Comparison of ENCODE assay signal across 19 cellular contexts in genomic region chr7:129093867-129094456, GRCh38. TPM values are rescaled to one million over a fixed set of nuclear protein-coding genes. Genes with fewer than 3 reads are reported as not detected.
DNase-seq lines count a peak whose midpoint lies in the region; ATAC-seq and TF ChIP-seq lines count a peak whose summit lies in the region.
"Had no signal": no experiment of that assay in that cellular context is flagged by ENCODE, and none has a peak within 500 bp of the region (broad histone marks: within the 10 kb centered on the region; RNA-seq: fewer than 3 reads in every experiment).

No MANE protein-coding gene starts in this region.

- no peaks in the 10 kb centered on the region for H3K36me3 Mint-ChIP-seq in CD8-positive, alpha-beta memory T cell

- H3K79me2 ChIP-seq in SK-N-SH (ENCODE audit: insufficient read depth) (no peaks in the 10 kb centered on the region), OCI-LY1 (ENCODE audit: insufficient read depth, low read length) (no peaks in the 10 kb centered on the region)

- H4K20me1 ChIP-seq in SK-N-SH (ENCODE audit: insufficient read depth), result no peaks in the 10 kb centered on the region
- no peaks in the 10 kb centered on the region for H4K20me1 ChIP-seq in OCI-LY1 (ENCODE audit: insufficient read depth, low read length)
- H4K20me1 ChIP-seq: BLaER1 had no signal

- ATAC-seq in SK-N-SH treated with all-trans-retinoic acid at 6 μM for 48 hours, result no peak

- DNase-seq in SK-N-SH, result no peak
- DNase-seq in islet precursor cell, result peak; percentile 2
- no peak for DNase-seq in CD8-positive, alpha-beta memory T cell
- DNase-seq in middle frontal gyrus (ENCODE audit: extremely low spot score, low spot score), result no peak
- DNase-seq in activated CD4-positive, CD25-positive, alpha-beta regulatory T cell treated with anti-CD3 and anti-CD28 coated beads, Interleukin-2, amount 50 U/mL, for 72 hours, result no peak
- DNase-seq: 8988T, H7, IMR-90, Karpas-422, MG63, NCI-H1092, NCI-H1694 treated with DMSO at 0.1 percent for 48 hours, NCI-H446 treated with DMSO at 0.1 percent for 48 hours, NCI-H748 treated with DMSO at 0.1 percent for 48 hours had no signal

- H3K4me3 Mint-ChIP-seq in CD8-positive, alpha-beta memory T cell, result no peak overlapping the region

- peaks cover 3 to 7% of the 10 kb centered on the region in 2 donors for H3K27me3 Mint-ChIP-seq in CD8-positive, alpha-beta memory T cell

- no peak for TF ChIP-seq RAD21 in SK-N-SH (IDR thresholded peaks at IDR 0.05; ENCODE audit: low read length)

- H3F3A ChIP-seq in SK-N-SH (replicated peaks; ENCODE audit: insufficient read depth), result no peaks in the 10 kb centered on the region
- no peaks in the 10 kb centered on the region for H3F3A ChIP-seq in OCI-LY1 (ENCODE audit: insufficient read depth, low read length)

- H3K4me2 ChIP-seq in SK-N-SH (no peak overlapping the region), OCI-LY1 (ENCODE audit: low read length) (no peak overlapping the region)

- CTCF ChIA-PET in SK-N-SH (lab: Yijun Ruan, JAX) (interaction anchor here (1.0 to 1.4 kb wide), 2 partner anchors 12 to 190 kb away, joined by 4 to 5 read pairs; no protein-coding TSS in a partner anchor), HEK293 (lab: Yijun Ruan, JAX) (interaction anchor here (0.6 kb wide), 1 partner anchor 618 kb away, joined by 3 read pairs; the partner anchor contains the start of gene METTL2B)
- CTCF ChIA-PET in CD8-positive, alpha-beta memory T cell (lab: Charles Lee), result no interaction called here

- H3K9me2 ChIP-seq in SK-N-SH (no peaks in the 10 kb centered on the region), OCI-LY1 (ENCODE audit: low read depth, low read length) (no peaks in the 10 kb centered on the region)

- no peaks in the 10 kb centered on the region for H3K9me3 Mint-ChIP-seq in CD8-positive, alpha-beta memory T cell

- H2AFZ ChIP-seq in SK-N-SH (ENCODE audit: low read depth) (no peak overlapping the region), OCI-LY1 (ENCODE audit: low read length) (no peak overlapping the region)

- H3K27ac ChIP-seq in SK-N-SH (ENCODE audit: low read depth in 2 of 2, low read length in 1 of 2) (no peak overlapping the region), HEK293 (ENCODE audit: extremely low read depth, low read depth, low read length) (no peak overlapping the region), OCI-LY1 (ENCODE audit: low read depth, low read length, poor library complexity, severe bottlenecking) (peak overlapping the region; percentile 30)
- H3K27ac ChIP-seq in CD8-positive, alpha-beta memory T cell (ENCODE audit: low read depth, low read length), result no peak overlapping the region
- H3K27ac ChIP-seq: SK-N-MC had no signal

- H3K9me3 ChIP-seq in SK-N-SH, result no peaks in the 10 kb centered on the region
- no peaks in the 10 kb centered on the region for H3K9me3 ChIP-seq in HEK293 (ENCODE audit: control insufficient read depth, insufficient read depth, low read depth, low read length)
- no peaks in the 10 kb centered on the region for H3K9me3 ChIP-seq in OCI-LY1 (ENCODE audit: low read length)
- no peaks in the 10 kb centered on the region for H3K9me3 ChIP-seq in CD8-positive, alpha-beta memory T cell (ENCODE audit: low read length)
- H3K9me3 ChIP-seq: BLaER1, MG63 had no signal

- TF ChIP-seq CTCF in SK-N-SH (IDR thresholded peaks at IDR 0.05) (no peak), HEK293 (tag by site-specific recombination; IDR thresholded peaks at IDR 0.05) (no peak), OCI-LY1 (IDR thresholded peaks at IDR 0.05; ENCODE audit: low read length) (no peak)

- POLR2A ChIA-PET in SK-N-SH (lab: Yijun Ruan, JAX) (no interaction called here), HEK293 (lab: Yijun Ruan, JAX) (no interaction called here)
- POLR2A ChIA-PET in CD8-positive, alpha-beta memory T cell (lab: Charles Lee), result no interaction called here

- H3K4me1 ChIP-seq in SK-N-SH (ENCODE audit: control insufficient read depth in 1 of 2, insufficient read depth in 2 of 2, low read depth in 1 of 2, low read length in 1 of 2) (no peaks in the 10 kb centered on the region; a peak in 1 of 4 replicates), HEK293 (ENCODE audit: control insufficient read depth, insufficient read depth, low read length) (no peaks in the 10 kb centered on the region), OCI-LY1 (ENCODE audit: insufficient read depth, low read length, severe bottlenecking) (peaks cover 42% of the 10 kb centered on the region)
- peaks cover 13% of the 10 kb centered on the region for H3K4me1 ChIP-seq in CD8-positive, alpha-beta memory T cell (ENCODE audit: insufficient read depth, low read length)

- peaks cover 11 to 18% (median 15%) of the 10 kb centered on the region in 3 donors for H3K4me1 Mint-ChIP-seq in CD8-positive, alpha-beta memory T cell

- no peak for TF ChIP-seq EP300 in SK-N-SH (IDR thresholded peaks at IDR 0.05; ENCODE audit: borderline replicate concordance in 1 of 2, low read depth in 1 of 2, low read length in 1 of 2)

- H3K4me3 ChIP-seq in SK-N-SH (ENCODE audit: low read depth in 2 of 2, low read length in 1 of 2), result no peak overlapping the region
- no peak overlapping the region for H3K4me3 ChIP-seq in HEK293 (ENCODE audit: low read depth, low read length)
- H3K4me3 ChIP-seq in OCI-LY1 (ENCODE audit: low read depth, low read length, poor library complexity, severe bottlenecking), result no peak overlapping the region
- no peak overlapping the region for H3K4me3 ChIP-seq in CD8-positive, alpha-beta memory T cell (ENCODE audit: low read length)
- H3K4me3 ChIP-seq: BLaER1, MG63, SK-N-MC had no signal

- H3K27ac Mint-ChIP-seq in CD8-positive, alpha-beta memory T cell, result no peak overlapping the region

- H3K36me3 ChIP-seq in SK-N-SH (replicated peaks in 1 of 2; ENCODE audit: control insufficient read depth in 1 of 2, insufficient read depth in 2 of 2, low read length in 1 of 2), result no peaks in the 10 kb centered on the region
- H3K36me3 ChIP-seq in HEK293 (ENCODE audit: control insufficient read depth in 2 of 2, insufficient read depth in 1 of 2, low read length in 2 of 2), result no peaks in the 10 kb centered on the region
- H3K36me3 ChIP-seq in OCI-LY1 (ENCODE audit: insufficient read depth, low read length), result no peaks in the 10 kb centered on the region
- H3K36me3 ChIP-seq in CD8-positive, alpha-beta memory T cell (ENCODE audit: insufficient read depth, low read length), result no peaks in the 10 kb centered on the region
- H3K36me3 ChIP-seq: BLaER1, MG63 had no signal

- no peak overlapping the region for H3K9ac ChIP-seq in SK-N-SH
- no peak overlapping the region for H3K9ac ChIP-seq in OCI-LY1 (ENCODE audit: low read length)
- H3K9ac ChIP-seq: BLaER1 had no signal

- 59% methylated on average over 1 of the region's 1 CpG for WGBS in SK-N-SH (ENCODE audit: low lambda C conversion rate)

- H3K27me3 ChIP-seq in SK-N-SH (ENCODE audit: insufficient read depth) (peaks cover 5% of the 10 kb centered on the region; the same call in 1 of the 2 replicates), OCI-LY1 (ENCODE audit: insufficient read depth, low read length) (no peaks in the 10 kb centered on the region)
- no peaks in the 10 kb centered on the region for H3K27me3 ChIP-seq in CD8-positive, alpha-beta memory T cell (ENCODE audit: insufficient read depth, low read length, poor library complexity, severe bottlenecking)
- H3K27me3 ChIP-seq: BLaER1, MG63 had no signal

TF ChIP-seq in SK-N-SH treated with all-trans-retinoic acid at 6 μM for 48 hours, 23 proteins besides CTCF, POLR2A, EP300 and RAD21:
- no peak for TF ChIP-seq TOX (CRISPR knock-in tag; IDR thresholded peaks at IDR 0.05; ENCODE audit: borderline replicate concordance)
- TF ChIP-seq ISL1 (CRISPR knock-in tag; IDR thresholded peaks at IDR 0.05), result peak; percentile 64
- TF ChIP-seq TCF4 (CRISPR knock-in tag; IDR thresholded peaks at IDR 0.05; ENCODE audit: borderline replicate concordance), result peak; percentile 52

TF ChIP-seq in SK-N-SH, 30 proteins besides CTCF, POLR2A, EP300 and RAD21 (continues in another document):
- no peak for TF ChIP-seq USF2 (IDR thresholded peaks at IDR 0.05; ENCODE audit: borderline replicate concordance, low read depth, low read length)

TF ChIP-seq in HEK293, 187 proteins besides CTCF, POLR2A, EP300 and RAD21 (continues in another document):
- TF ChIP-seq ZNF621 (tag by site-specific recombination; IDR thresholded peaks at IDR 0.05), result no peak
- peak; percentile 46; the same call in 1 of the 2 replicates for TF ChIP-seq WT1 (tag by site-specific recombination; IDR thresholded peaks at IDR 0.05)
- TF ChIP-seq, protein P1, sequence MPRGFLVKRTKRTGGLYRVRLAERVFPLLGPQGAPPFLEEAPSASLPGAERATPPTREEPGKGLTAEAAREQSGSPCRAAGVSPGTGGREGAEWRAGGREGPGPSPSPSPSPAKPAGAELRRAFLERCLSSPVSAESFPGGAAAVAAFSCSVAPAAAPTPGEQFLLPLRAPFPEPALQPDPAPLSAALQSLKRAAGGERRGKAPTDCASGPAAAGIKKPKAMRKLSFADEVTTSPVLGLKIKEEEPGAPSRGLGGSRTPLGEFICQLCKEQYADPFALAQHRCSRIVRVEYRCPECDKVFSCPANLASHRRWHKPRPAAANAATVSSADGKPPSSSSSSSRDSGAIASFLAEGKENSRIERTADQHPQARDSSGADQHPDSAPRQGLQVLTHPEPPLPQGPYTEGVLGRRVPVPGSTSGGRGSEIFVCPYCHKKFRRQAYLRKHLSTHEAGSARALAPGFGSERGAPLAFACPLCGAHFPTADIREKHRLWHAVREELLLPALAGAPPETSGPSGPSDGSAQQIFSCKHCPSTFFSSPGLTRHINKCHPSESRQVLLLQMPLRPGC (tag by site-specific recombination; IDR thresholded peaks at IDR 0.05), result no peak

RNA-seq across cellular contexts. Expression of gene TNPO3, which starts 39.1 kb away (rescaled TPM):
- 27.8 and 32.7 TPM in 2 replicates for polyA plus RNA-seq in SK-N-SH (2012; rRNA removed)
- 25.6 and 29.9 TPM in 2 replicates for polyA plus RNA-seq in SK-N-SH (2012; cell fraction: cytosol; rRNA removed)
- 27.1 and 34.5 TPM in 2 replicates for polyA plus RNA-seq in SK-N-SH (2012; cell fraction: nucleus; rRNA removed)
- 10 to 100 TPM; 80.5 to 82.1 TPM for total RNA-seq in CD8-positive, alpha-beta memory T cell
- polyA plus RNA-seq in CD8-positive, alpha-beta memory T cell, result 43.1 TPM

RNA-seq across cellular contexts. Expression of gene TSPAN33, which starts 50.5 kb away (rescaled TPM):
- polyA plus RNA-seq in SK-N-SH (2012; rRNA removed), result 6.9 and 7.2 TPM in 2 replicates
- 4.4 and 6.6 TPM in 2 replicates for polyA plus RNA-seq in SK-N-SH (2012; cell fraction: cytosol; rRNA removed)
- polyA plus RNA-seq in SK-N-SH (2012; cell fraction: nucleus; rRNA removed), result 5.0 and 5.2 TPM in 2 replicates
- 10 to 100 TPM; 23.2 to 23.6 TPM for total RNA-seq in CD8-positive, alpha-beta memory T cell
- 11.6 TPM for polyA plus RNA-seq in CD8-positive, alpha-beta memory T cell
